In genomic region chr17:61260061-61260797, GRCh38 we compare ENCODE assay signal across 13 cellular contexts.
DNase-seq lines count a peak whose midpoint lies in the region; ATAC-seq and TF ChIP-seq lines count a peak whose summit lies in the region.
"Had no signal": no experiment of that assay in that cellular context is flagged by ENCODE, and none has a peak within 500 bp of the region (broad histone marks: within the 10 kb centered on the region; RNA-seq: fewer than 3 reads in every experiment).

No MANE protein-coding gene starts in this region.

- no peak for TF ChIP-seq CTCF in esophagus muscularis mucosa (IDR thresholded peaks at IDR 0.05)
- no peak for TF ChIP-seq CTCF in thoracic aorta (IDR thresholded peaks at IDR 0.05)

- peak; percentile 77 for ATAC-seq in thoracic aorta (ENCODE audit: insufficient number of reproducible peaks, low FRiP score, low read depth)
- ATAC-seq: activated CD8-positive, alpha-beta memory T cell treated with anti-CD3 and anti-CD28 coated beads, Interleukin-2, amount 10 ng/mL, durations not matched to agents 7 days and 5 days had no signal

- H3K4me3 ChIP-seq in esophagus muscularis mucosa (no peak overlapping the region), thoracic aorta (peak overlapping the region; percentile 6)

- H3K4me1 ChIP-seq in esophagus muscularis mucosa (peaks cover 18 to 37% (median 33%) of the 10 kb centered on the region in 4 donors), thoracic aorta (ENCODE audit: control insufficient read depth in 1 of 2, low read depth in 2 of 2) (peaks cover 7 to 36% of the 10 kb centered on the region in 2 donors)

- H3K36me3 ChIP-seq in esophagus muscularis mucosa (no peaks in the 10 kb centered on the region), thoracic aorta (no peaks in the 10 kb centered on the region)

- no peak for TF ChIP-seq POLR2A in esophagus muscularis mucosa (IDR thresholded peaks at IDR 0.05; ENCODE audit: low read depth)

- peak; percentile 3 for TF ChIP-seq EP300 in esophagus muscularis mucosa (IDR thresholded peaks at IDR 0.05)

- DNase-seq in NCI-H69 (lab: John Stamatoyannopoulos, UW): peak; percentile 26
- DNase-seq in esophagus muscularis mucosa (ENCODE audit: extremely low spot score): no peak
- DNase-seq in medulla oblongata (ENCODE audit: extremely low spot score): peak; percentile 37
- no peak for DNase-seq in thoracic aorta (ENCODE audit: low spot score)
- no peak for DNase-seq in activated effector memory CD4-positive, alpha-beta T cell treated with anti-CD3 and anti-CD28 coated beads, Interleukin-2, amount 50 U/mL, for 16 hours
- no peak for DNase-seq in NCI-H1436 treated with DMSO at 0.1 percent for 48 hours (lab: John Stamatoyannopoulos, UW)
- DNase-seq in DMS79 treated with DMSO at 0.1 percent for 48 hours (lab: John Stamatoyannopoulos, UW): no peak
- DNase-seq in iPS-NIHi7 (ENCODE audit: extremely low spot score): no peak
- DNase-seq: activated CD8-positive, alpha-beta memory T cell treated with anti-CD3 and anti-CD28 coated beads, Interleukin-2, amount 10 ng/mL, durations not matched to agents 7 days and 5 days; CD4-positive, alpha-beta T cell; MM.1S; NCI-H526; SHP77 had no signal

- no peaks in the 10 kb centered on the region for H3K9me3 ChIP-seq in esophagus muscularis mucosa
- no peaks in the 10 kb centered on the region for H3K9me3 ChIP-seq in thoracic aorta

- intact Hi-C loops in esophagus muscularis mucosa (cut with DNase I): no loop called here

- H3K27me3 ChIP-seq in esophagus muscularis mucosa (no peaks in the 10 kb centered on the region), thoracic aorta (replicated peaks; ENCODE audit: insufficient read depth) (no peaks in the 10 kb centered on the region)

- H3K27ac ChIP-seq in esophagus muscularis mucosa (replicated peaks in 1 of 4) (peak overlapping the region; percentile 72 to 79 (median 75)), thoracic aorta (peak overlapping the region; percentile 65 to 79)

- 50% methylated on average over 12 of the region's 12 CpGs for WGBS in esophagus muscularis mucosa

Comparison
In these comparisons a context has a peak if more than half of its experiments do, and no peak if none do; other contexts are left out.
1. DNase-seq: peak in NCI-H69 (single experiment) and medulla oblongata (single experiment); none in esophagus muscularis mucosa (single experiment), thoracic aorta (single experiment), activated effector memory CD4-positive, alpha-beta T cell treated with anti-CD3 and anti-CD28 coated beads, Interleukin-2, amount 50 U/mL, for 16 hours (single experiment), NCI-H1436 treated with DMSO at 0.1 percent for 48 hours (single experiment), DMS79 treated with DMSO at 0.1 percent for 48 hours (single experiment) and iPS-NIHi7 (single experiment).